8 cellular contexts compared by ENCODE assay signal in the genomic region with DNA sequence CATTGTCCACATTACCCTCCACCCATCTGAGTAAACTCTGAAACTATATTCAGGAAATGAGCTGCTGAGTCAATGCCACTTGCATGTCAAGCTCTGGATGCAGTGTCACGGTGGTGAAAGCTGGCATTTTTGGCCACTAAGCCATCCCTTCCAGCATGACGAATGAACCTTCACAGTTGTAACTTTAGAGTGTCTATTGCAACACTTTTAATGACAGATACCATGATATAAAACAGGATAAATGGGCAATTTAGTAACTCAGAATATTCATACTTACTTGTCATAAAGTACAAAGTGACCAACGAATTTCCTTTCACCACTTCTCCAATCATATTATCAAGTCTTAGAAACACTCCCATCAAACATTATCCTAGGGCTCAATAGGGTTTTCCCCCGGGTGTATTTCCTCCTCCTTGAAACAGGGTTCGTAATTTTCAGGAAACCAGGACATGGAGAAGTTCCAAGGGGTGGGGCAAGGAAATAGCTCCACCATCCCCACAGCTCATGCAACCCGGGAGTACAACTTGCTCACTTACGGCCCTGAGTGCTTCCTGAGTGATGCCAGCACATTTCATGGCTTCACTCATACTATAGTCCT.
DNase-seq lines count a peak whose midpoint lies in the region; ATAC-seq lines count a peak whose summit lies in the region.

No MANE protein-coding gene starts in this region.

- peaks cover 3 to 8% of the 10 kb centered on the region in 2 donors for H3K4me1 ChIP-seq in mucosa of rectum (ENCODE audit: control insufficient read depth in 2 of 2, insufficient read depth in 2 of 2, low read length in 2 of 2)

- ATAC-seq in GM18858 (IDR thresholded peaks at IDR 0.05; ENCODE audit: unreplicated experiment) = peak; percentile 58
- ATAC-seq in HG03378 (IDR thresholded peaks at IDR 0.05; ENCODE audit: unreplicated experiment) = peak; percentile 47
- ATAC-seq in HG02885 (IDR thresholded peaks at IDR 0.05; ENCODE audit: poor library complexity, unreplicated experiment) = no peak
- no peak for ATAC-seq in GM21529 (IDR thresholded peaks at IDR 0.05; ENCODE audit: unreplicated experiment)

- H3K9me3 ChIP-seq in mucosa of rectum (ENCODE audit: control insufficient read depth in 2 of 2, low read length in 2 of 2) = no peaks in the 10 kb centered on the region

- H3K4me1 Mint-ChIP-seq in activated CD4-positive, alpha-beta memory T cell treated with anti-CD3 and anti-CD28 coated beads, Interleukin-2, amount 10 ng/mL, durations not matched to agents 7 days and 5 days = peaks cover 32% of the 10 kb centered on the region

- H3K9ac ChIP-seq in mucosa of rectum (ENCODE audit: low read depth in 1 of 2, low read length in 2 of 2) = no peak overlapping the region

- H3K36me3 ChIP-seq in mucosa of rectum (ENCODE audit: control insufficient read depth in 2 of 2, insufficient read depth in 2 of 2, low read length in 2 of 2) = no peaks in the 10 kb centered on the region

- H3K27ac ChIP-seq in mucosa of rectum (ENCODE audit: low read depth in 2 of 2, low read length in 2 of 2) = peak overlapping the region; percentile 5 to 48

- no peaks in the 10 kb centered on the region for H3K27me3 Mint-ChIP-seq in activated CD4-positive, alpha-beta memory T cell treated with anti-CD3 and anti-CD28 coated beads, Interleukin-2, amount 10 ng/mL, durations not matched to agents 7 days and 5 days

- peak; percentile 41 for DNase-seq in activated CD4-positive, alpha-beta memory T cell treated with anti-CD3 and anti-CD28 coated beads, Interleukin-2, amount 10 ng/mL, durations not matched to agents 7 days and 5 days
- no peak for DNase-seq in Ammon's horn (ENCODE audit: low spot score)
- no peak for DNase-seq in stimulated activated naive CD4-positive, alpha-beta T cell treated with Interleukin-2 at 50 U/mL for 16 hours (lab: John Stamatoyannopoulos, UW)

- H3K27me3 ChIP-seq in mucosa of rectum (ENCODE audit: control insufficient read depth in 2 of 2, insufficient read depth in 2 of 2, low read length in 2 of 2) = no peaks in the 10 kb centered on the region

- H3K4me3 ChIP-seq in mucosa of rectum (ENCODE audit: low read length in 2 of 2) = no peak overlapping the region

- CTCF ChIA-PET in activated CD4-positive, alpha-beta memory T cell treated with anti-CD3 and anti-CD28 coated beads, Interleukin-2, amount 10 ng/mL, durations not matched to agents 7 days and 5 days (lab: Charles Lee) = interaction anchor here (0.8 to 6.0 kb wide), 9 partner anchors 9 to 81 kb away, joined by 3 to 44 read pairs (median 4); a partner anchor contains a TSS

- H3K27ac Mint-ChIP-seq in activated CD4-positive, alpha-beta memory T cell treated with anti-CD3 and anti-CD28 coated beads, Interleukin-2, amount 10 ng/mL, durations not matched to agents 7 days and 5 days = no peak overlapping the region

- no peak overlapping the region for H3K4me3 Mint-ChIP-seq in activated CD4-positive, alpha-beta memory T cell treated with anti-CD3 and anti-CD28 coated beads, Interleukin-2, amount 10 ng/mL, durations not matched to agents 7 days and 5 days

- H3K9me3 Mint-ChIP-seq in activated CD4-positive, alpha-beta memory T cell treated with anti-CD3 and anti-CD28 coated beads, Interleukin-2, amount 10 ng/mL, durations not matched to agents 7 days and 5 days = no peaks in the 10 kb centered on the region

- POLR2A ChIA-PET in activated CD4-positive, alpha-beta memory T cell treated with anti-CD3 and anti-CD28 coated beads, Interleukin-2, amount 10 ng/mL, durations not matched to agents 7 days and 5 days (lab: Charles Lee) = no interaction called here

- H3K36me3 Mint-ChIP-seq in activated CD4-positive, alpha-beta memory T cell treated with anti-CD3 and anti-CD28 coated beads, Interleukin-2, amount 10 ng/mL, durations not matched to agents 7 days and 5 days (ENCODE audit: low read depth) = no peaks in the 10 kb centered on the region

Comparison
In these comparisons a context has a peak if more than half of its experiments do, and no peak if none do; other contexts are left out.
1. ATAC-seq: peak in GM18858 (single experiment) and HG03378 (single experiment); none in HG02885 (single experiment) and GM21529 (single experiment).